In genomic region chr10:17643755-17644484, GRCh38 we compare ENCODE assay signal across 8 cellular contexts. TPM values are rescaled to one million over a fixed set of nuclear protein-coding genes. Genes with fewer than 3 reads are reported as not detected.
A peak's percentile ranks its signal among the peaks of the same experiment; 100 is the strongest.
DNase-seq lines count a peak whose midpoint lies in the region; ATAC-seq and TF ChIP-seq lines count a peak whose summit lies in the region.

Gene STAM, plus strand, starts transcription at chr10:17644151. Its CDS starts 189 bp downstream, at chr10:17644340.

- no peak within 1 kb of the TSS for H3T11ph ChIP-seq in H9 (ENCODE audit: low read length)

- peak within 1 kb of the TSS; percentile 100 for H3K27ac Mint-ChIP-seq in H9
- peak within 1 kb of the TSS; percentile 99 to 100 for H3K27ac Mint-ChIP-seq in natural killer cell treated with Interleukin-12 subunit alpha and Interleukin-12 subunit beta and Interleukin-15 and Interleukin-18, amount 100 ng/mL, for 72 hours

- peak within 1 kb of the TSS; percentile 83 for H3K9ac ChIP-seq in ES-I3 (ENCODE audit: low read depth, low read length)
- H3K9ac ChIP-seq in H9 (ENCODE audit: extremely low read depth, insufficient read length, low read length) = peak within 1 kb of the TSS; percentile 98

- no CpG with 5 or more reads among the region's 37 CpGs for WGBS in H9 (ENCODE audit: extremely low coverage, insufficient read length, low lambda C conversion rate)

- H3K4me2 ChIP-seq in H9 (ENCODE audit: insufficient read depth, insufficient read length, low read length) = peak within 1 kb of the TSS; percentile 98

- no peaks in the 10 kb centered on the region for H3K27me3 Mint-ChIP-seq in H9 (ENCODE audit: low read depth)
- no peaks in the 10 kb centered on the region for H3K27me3 Mint-ChIP-seq in natural killer cell treated with Interleukin-12 subunit alpha and Interleukin-12 subunit beta and Interleukin-15 and Interleukin-18, amount 100 ng/mL, for 72 hours

- no peak for TF ChIP-seq CTCF in H9 (conservative IDR thresholded peaks at IDR 0.05)
- no peak for TF ChIP-seq CTCF in fibroblast of pulmonary artery (IDR thresholded peaks at IDR 0.05; ENCODE audit: low read length, missing control alignments)

- no peaks in the 10 kb centered on the region for H3K36me3 ChIP-seq in ES-I3 (ENCODE audit: insufficient read depth, low read length)

- peak; percentile 82 for TF ChIP-seq POLR2A in Raji (IDR thresholded peaks at IDR 0.05; ENCODE audit: insufficient read depth, low read depth, low read length)

- H3K4ac ChIP-seq in H9 (ENCODE audit: low read depth, low read length) = no peak within 1 kb of the TSS; the same call in 1 of the 2 replicates

- H3K9me3 ChIP-seq in ES-I3 (ENCODE audit: control insufficient read depth, insufficient read depth, low read length) (no peaks in the 10 kb centered on the region), H9 (ENCODE audit: control insufficient read depth, low read depth, low read length) (no peaks in the 10 kb centered on the region)

- H3K9me3 Mint-ChIP-seq in H9 = no peaks in the 10 kb centered on the region
- no peaks in the 10 kb centered on the region for H3K9me3 Mint-ChIP-seq in natural killer cell treated with Interleukin-12 subunit alpha and Interleukin-12 subunit beta and Interleukin-15 and Interleukin-18, amount 100 ng/mL, for 72 hours

- H4K20me1 ChIP-seq in H9 (ENCODE audit: control insufficient read depth, insufficient read depth, insufficient read length) = no peaks in the 10 kb centered on the region

- peaks cover 28% of the 10 kb centered on the region for H3K79me2 ChIP-seq in H9 (ENCODE audit: insufficient read depth, low read length)

- peak within 1 kb of the TSS; percentile 10 for H3K56ac ChIP-seq in H9 (ENCODE audit: insufficient read length, low read depth, low read length)

- peak within 1 kb of the TSS; percentile 52 for H2BK120ac ChIP-seq in H9 (ENCODE audit: low read depth, low read length, poor library complexity, severe bottlenecking)

- peak within 1 kb of the TSS; percentile 53 for H3K27ac ChIP-seq in H9 (ENCODE audit: insufficient read length, low read depth, low read length)

- H3K36me3 Mint-ChIP-seq in H9 (ENCODE audit: insufficient read depth in 1 of 3, low read depth in 3 of 3) = peaks cover 3 to 18% (median 5%) of the 10 kb centered on the region in 3 experiments; a peak in 6 of 7 replicates
- peaks cover 8% of the 10 kb centered on the region for H3K36me3 Mint-ChIP-seq in natural killer cell treated with Interleukin-12 subunit alpha and Interleukin-12 subunit beta and Interleukin-15 and Interleukin-18, amount 100 ng/mL, for 72 hours

- H3K4me1 ChIP-seq in ES-I3 (ENCODE audit: insufficient read depth, low read length) (peaks cover 10% of the 10 kb centered on the region; the same call in 1 of the 2 replicates), H9 (ENCODE audit: insufficient read depth, low read length) (no peaks in the 10 kb centered on the region)

- H2AFZ ChIP-seq in H9 (ENCODE audit: low read length) = peak within 1 kb of the TSS; percentile 53

- H2BK20ac ChIP-seq in H9 (ENCODE audit: low read depth, low read length, poor library complexity, severe bottlenecking) = no peak within 1 kb of the TSS

- no peak within 1 kb of the TSS for H2BK15ac ChIP-seq in H9 (ENCODE audit: low read depth, low read length)

- peak; percentile 92 for DNase-seq in H9
- DNase-seq in M059J (ENCODE audit: low read depth) = peak; percentile 81
- DNase-seq in activated T-helper 9 cell treated with anti-CD3 and anti-CD28 coated beads, Interleukin-2, amount 50 U/mL, for 16 hours (ENCODE audit: low read depth) = peak; percentile 85
- DNase-seq in fibroblast of pulmonary artery (ENCODE audit: low read depth) = peak; percentile 94
- DNase-seq in natural killer cell treated with Interleukin-12 subunit alpha and Interleukin-12 subunit beta and Interleukin-15 and Interleukin-18, amount 100 ng/mL, for 72 hours (ENCODE audit: low spot score) = peak; percentile 93
- DNase-seq in stimulated activated naive CD8-positive, alpha-beta T cell treated with anti-CD3 and anti-CD28 coated beads, Interleukin-15, Interleukin-2, amounts not matched to agents 100 U/mL and 50 U/mL, for 24 hours = peak; percentile 93

- H3K4me3 ChIP-seq in fibroblast of pulmonary artery (replicated peaks; ENCODE audit: low read depth, low read length) = peak within 1 kb of the TSS; percentile 96

- peak within 1 kb of the TSS; percentile 97 to 99 for H3K4me3 Mint-ChIP-seq in H9
- peak within 1 kb of the TSS; percentile 98 for H3K4me3 Mint-ChIP-seq in natural killer cell treated with Interleukin-12 subunit alpha and Interleukin-12 subunit beta and Interleukin-15 and Interleukin-18, amount 100 ng/mL, for 72 hours

- peak within 1 kb of the TSS; percentile 92 for H3K18ac ChIP-seq in H9 (ENCODE audit: insufficient read length, low read depth, low read length)

- H4K8ac ChIP-seq in H9 (replicated peaks; ENCODE audit: insufficient read length, low read depth, low read length) = no peak within 1 kb of the TSS

- H3K79me1 ChIP-seq in H9 (ENCODE audit: insufficient read depth, low read depth, low read length, poor library complexity, severe bottlenecking) = peaks cover 8% of the 10 kb centered on the region

- peak within 1 kb of the TSS; percentile 88 for H3K14ac ChIP-seq in H9 (ENCODE audit: insufficient read depth, low read length)

- peak within 1 kb of the TSS; percentile 66 for H2BK5ac ChIP-seq in H9 (ENCODE audit: insufficient read length, low read length)

- no peak within 1 kb of the TSS for H2BK12ac ChIP-seq in H9 (ENCODE audit: insufficient read length, low read depth, low read length)

- peaks cover 10% of the 10 kb centered on the region for H3K23me2 ChIP-seq in H9 (ENCODE audit: insufficient read length, low read depth, low read length, poor library complexity, severe bottlenecking)

- H3K27me3 ChIP-seq in H9 (ENCODE audit: insufficient read depth, low read length) = no peaks in the 10 kb centered on the region

- ATAC-seq in natural killer cell treated with Interleukin-12 subunit alpha and Interleukin-12 subunit beta and Interleukin-15 and Interleukin-18, amount 100 ng/mL, for 72 hours = peak; percentile 95 to 97
- ATAC-seq in stimulated activated naive CD8-positive, alpha-beta T cell treated with anti-CD3 and anti-CD28 coated beads, Interleukin-15, Interleukin-2, amounts not matched to agents 100 U/mL and 50 U/mL, for 24 hours = peak; percentile 82

- H4K91ac ChIP-seq in H9 (ENCODE audit: insufficient read length, low read depth, low read length) = no peak within 1 kb of the TSS

- peak within 1 kb of the TSS; percentile 2 for H3K23ac ChIP-seq in H9 (ENCODE audit: insufficient read length, low read depth, low read length)

- no peak within 1 kb of the TSS for H2AK5ac ChIP-seq in H9 (ENCODE audit: insufficient read length, low read length)

- H3K4me1 Mint-ChIP-seq in H9 = peaks cover 17 to 22% of the 10 kb centered on the region in 2 experiments
- peaks cover 44% of the 10 kb centered on the region in 2 donors for H3K4me1 Mint-ChIP-seq in natural killer cell treated with Interleukin-12 subunit alpha and Interleukin-12 subunit beta and Interleukin-15 and Interleukin-18, amount 100 ng/mL, for 72 hours (ENCODE audit: low read depth in 2 of 2)

- H4K5ac ChIP-seq in H9 (ENCODE audit: insufficient read length, low read depth, low read length) = peak within 1 kb of the TSS; percentile 53

RNA-seq across cellular contexts. Expression of gene STAM, which starts in this region (rescaled TPM):
- 26.9 and 29.3 TPM in 2 replicates for total RNA-seq in H9 (2021)
- 15.5 and 18.4 TPM in 2 replicates for total RNA-seq in M059J (2014; rRNA removed; shearing (Covaris generic))
- total RNA-seq in natural killer cell treated with Interleukin-12 subunit alpha and Interleukin-12 subunit beta and Interleukin-15 and Interleukin-18, amount 100 ng/mL, for 72 hours = 10 to 100 TPM; 20.2 to 24.4 TPM

Comparison
In these comparisons a context has a peak if more than half of its experiments do, and no peak if none do; other contexts are left out.
1. Peak in every context shown above with its lines: DNase-seq, ATAC-seq, H3K4me3 ChIP-seq and H3K27ac ChIP-seq.